In genomic region chr6:126086560-126086959, GRCh38 we compare ENCODE assay signal across 14 cellular contexts.
DNase-seq lines count a peak whose midpoint lies in the region; ATAC-seq, FAIRE-seq and TF ChIP-seq lines count a peak whose summit lies in the region.
"Had no signal": no experiment of that assay in that cellular context is flagged by ENCODE, and none has a peak within 500 bp of the region (broad histone marks: within the 10 kb centered on the region; RNA-seq: fewer than 3 reads in every experiment).

No MANE protein-coding gene starts in this region.

- no peak for TF ChIP-seq EP300 in GM12878 (IDR thresholded peaks at IDR 0.05; ENCODE audit: borderline replicate concordance in 1 of 2, control insufficient read depth in 1 of 2, low read depth in 2 of 2, low read length in 2 of 2)

- TF ChIP-seq POLR2A in GM12878 (IDR thresholded peaks at IDR 0.05; ENCODE audit: low read depth, low read length), result no peak

- no peaks in the 10 kb centered on the region for H3K9me3 ChIP-seq in GM12878 (replicated peaks; ENCODE audit: control insufficient read depth, insufficient read depth, low read length)

- no peak overlapping the region for H3K4me2 ChIP-seq in GM12878 (ENCODE audit: control insufficient read depth, insufficient read depth)

- H3K9ac ChIP-seq in GM12878 (ENCODE audit: control insufficient read depth, insufficient read depth, low read length), result no peak overlapping the region

- ATAC-seq in GM18861 (IDR thresholded peaks at IDR 0.05; ENCODE audit: unreplicated experiment), result peak; percentile 89
- peak; percentile 65 for ATAC-seq in GM21723 (IDR thresholded peaks at IDR 0.05; ENCODE audit: unreplicated experiment)
- peak; percentile 65 for ATAC-seq in HG03442 (IDR thresholded peaks at IDR 0.05; ENCODE audit: unreplicated experiment)
- peak; percentile 88 for ATAC-seq in GM12878
- no peak for ATAC-seq in HG03039 (IDR thresholded peaks at IDR 0.05; ENCODE audit: unreplicated experiment)
- no peak for ATAC-seq in GM19455 (IDR thresholded peaks at IDR 0.05; ENCODE audit: unreplicated experiment)

- CTCF ChIA-PET in GM12878 (lab: Yijun Ruan, JAX), result no interaction called here

- no peak overlapping the region for H3K27ac ChIP-seq in GM12878 (ENCODE audit: control insufficient read depth, insufficient read depth)

- H2AFZ ChIP-seq in GM12878 (ENCODE audit: control insufficient read depth, low read depth, low read length), result no peak overlapping the region

- no TSS peak for BruUV-seq in GM12878 (replicated peaks; lab: Mats Ljungman, UMichigan)

- H3K27me3 ChIP-seq in GM12878 (replicated peaks in 1 of 2; ENCODE audit: control insufficient read depth in 2 of 2, insufficient read depth in 2 of 2, low read length in 1 of 2), result no peaks in the 10 kb centered on the region

- no peaks in the 10 kb centered on the region for H4K20me1 ChIP-seq in GM12878 (ENCODE audit: control insufficient read depth, insufficient read depth)

- intact Hi-C loops in GM12878 (cut with micrococcal nuclease; ENCODE audit: unreplicated experiment), result no loop called here

- no peak overlapping the region for H3K4me3 ChIP-seq in GM12878
- H3K4me3 ChIP-seq: lung had no signal

- no peak for TF ChIP-seq CTCF in GM12878 (IDR thresholded peaks at IDR 0.05 in 2 of 3, conservative IDR thresholded peaks at IDR 0.05 in 1 of 3; ENCODE audit: control insufficient read depth in 2 of 3, extremely low read depth in 1 of 3, insufficient read depth in 1 of 3, low read depth in 3 of 3, low read length in 3 of 3)

- WGBS in GM12878 (ENCODE audit: insufficient coverage, insufficient replicate concordance, low lambda C conversion rate, missing lambda C conversion rate), result 53% methylated on average over 3 of the region's 3 CpGs

- no peak for DNase-seq in GM12878 (ENCODE audit: low read depth, low spot score)
- no peak for DNase-seq in NCI-H524 treated with DMSO at 0.1 percent for 48 hours (lab: John Stamatoyannopoulos, UW)
- DNase-seq in activated CD8-positive, alpha-beta memory T cell treated with anti-CD3 and anti-CD28 coated beads, Interleukin-2, amount 50 U/mL, for 4 hours, result no peak
- DNase-seq: hippocampal formation; NCI-H1694; NK-92 treated with Interleukin-12 subunit alpha and Interleukin-12 subunit beta, amount 100 ng/mL, for 24 hours; stimulated activated CD4-positive, alpha-beta T cell treated with anti-CD3 and anti-CD28 coated beads, Interleukin-4, amount 100 ng/mL, for 4 hours had no signal

- POLR2A ChIA-PET in GM12878 (lab: Charles Lee), result no interaction called here

- H3K36me3 ChIP-seq in GM12878 (ENCODE audit: control insufficient read depth in 2 of 2, insufficient read depth in 2 of 2, low read length in 1 of 2), result no peaks in the 10 kb centered on the region

- in situ Hi-C loops in GM12878 (cut with MboI), result no loop called here

- SMC1A ChIA-PET in GM12878 (lab: Charles Lee; ENCODE audit: uncharacterized antibody, unreplicated experiment), result interaction anchor here (1.1 to 1.7 kb wide), 3 partner anchors 9 to 22 kb away, joined by 3 to 4 read pairs (median 3); no protein-coding TSS in a partner anchor

- RAD21 ChIA-PET in GM12878 (lab: Charles Lee; ENCODE audit: unreplicated experiment), result no interaction called here

- no peaks in the 10 kb centered on the region for H3K4me1 ChIP-seq in GM12878 (ENCODE audit: control insufficient read depth, insufficient read depth, low read length)

- FAIRE-seq in GM12878 (lab: Jason Lieb, UNC), result no peak
- FAIRE-seq: H54 had no signal

- TF ChIP-seq RAD21 in GM12878 (IDR thresholded peaks at IDR 0.05; ENCODE audit: insufficient read depth, low read depth, low read length), result no peak

- no peaks in the 10 kb centered on the region for H3K79me2 ChIP-seq in GM12878 (ENCODE audit: control insufficient read depth, insufficient read depth, low read length)

TF ChIP-seq in GM12878, 131 proteins besides CTCF, POLR2A, EP300 and RAD21:
- TF ChIP-seq RAD51 (IDR thresholded peaks at IDR 0.05), result peak; percentile 96
- TF ChIP-seq BHLHE40 (IDR thresholded peaks at IDR 0.05; ENCODE audit: borderline replicate concordance in 1 of 2, low read depth in 2 of 2, low read length in 1 of 2), result peak in 1 of 2 experiments; percentile 65; a peak in 1 of 4 replicates
- no peak for TF ChIP-seq PRDM15 (CRISPR knock-in tag; IDR thresholded peaks at IDR 0.05)
- peak; percentile 83; the same call in 1 of the 2 replicates for TF ChIP-seq SPI1 (IDR thresholded peaks at IDR 0.05; ENCODE audit: borderline replicate concordance, insufficient read depth, low read depth, low read length)
- TF ChIP-seq RUNX3 (IDR thresholded peaks at IDR 0.05; ENCODE audit: low read length), result no peak
- TF ChIP-seq IRF4 (IDR thresholded peaks at IDR 0.05; ENCODE audit: low read depth, low read length), result 0 out of 2 replicates have a peak, but pooled peaks have one; percentile 5
- TF ChIP-seq USF1 (IDR thresholded peaks at IDR 0.05; ENCODE audit: borderline replicate concordance, extremely low read length, insufficient read depth, low read depth, low read length), result peak; percentile 7
- no peak for TF ChIP-seq ZBTB11 (CRISPR knock-in tag; IDR thresholded peaks at IDR 0.05)

Comparison
In these comparisons a context has a peak if more than half of its experiments do, and no peak if none do; other contexts are left out.
1. ATAC-seq: peak in GM18861 (single experiment), GM21723 (single experiment), HG03442 (single experiment) and GM12878 (single experiment); none in HG03039 (single experiment) and GM19455 (single experiment).